1 cellular context compared by ENCODE assay signal in the genomic region with DNA sequence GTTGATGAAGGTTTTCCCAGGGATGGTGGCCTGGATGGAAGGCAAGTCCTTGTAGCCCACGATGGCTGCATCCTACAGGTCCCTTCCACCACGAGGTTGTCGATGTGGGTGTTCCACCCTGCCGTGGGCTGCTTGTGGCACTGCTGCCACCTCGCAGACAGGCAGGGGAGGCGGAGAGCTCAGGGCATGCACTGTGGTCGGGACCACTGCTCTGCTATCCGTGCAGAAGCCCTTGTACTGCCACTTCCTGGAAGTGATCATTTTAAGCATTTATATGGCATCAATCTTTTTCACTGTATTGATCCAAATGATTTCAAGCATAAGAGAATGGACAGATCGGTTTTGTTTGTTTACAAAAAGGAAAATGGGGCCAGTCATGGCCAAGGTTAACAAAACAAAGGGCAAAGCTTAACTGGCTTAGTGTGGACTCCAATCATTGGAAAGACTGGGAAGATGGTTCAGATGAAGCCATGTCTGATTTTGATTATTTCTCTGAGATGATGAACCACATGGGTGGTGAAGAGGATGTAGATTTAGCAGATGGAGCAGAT.
TF ChIP-seq lines count a peak whose summit lies in the region.

No MANE protein-coding gene starts in this region.

TF ChIP-seq in HepG2, 621 proteins besides CTCF, POLR2A, EP300 and RAD21 (continued from another document):
- TF ChIP-seq ZNF687 (CRISPR knock-in tag; IDR thresholded peaks at IDR 0.05) (peak; percentile 47), RXRB (CRISPR knock-in tag; IDR thresholded peaks at IDR 0.05; ENCODE audit: borderline replicate concordance) (peak; percentile 39; the same call in 1 of the 2 replicates), ZEB1 (IDR thresholded peaks at IDR 0.05; ENCODE audit: insufficient replicate concordance, low read depth) (no peak), MEF2D (CRISPR knock-in tag; IDR thresholded peaks at IDR 0.05) (no peak), SOX6 (IDR thresholded peaks at IDR 0.05) (no peak), SOX6 (CRISPR knock-in tag; IDR thresholded peaks at IDR 0.05) (peak; percentile 49; the same call in 1 of the 2 replicates), PAXIP1 (CRISPR knock-in tag; conservative IDR thresholded peaks at IDR 0.05) (peak; percentile 60), CBX5 (CRISPR knock-in tag; IDR thresholded peaks at IDR 0.05; ENCODE audit: borderline replicate concordance) (no peak), GPN1 (CRISPR knock-in tag; IDR thresholded peaks at IDR 0.05; ENCODE audit: borderline replicate concordance) (no peak), SAP130 (CRISPR knock-in tag; IDR thresholded peaks at IDR 0.05; ENCODE audit: low read depth) (0 out of 2 replicates have a peak, but pooled peaks have one; percentile 11), ZFP62 (CRISPR knock-in tag; IDR thresholded peaks at IDR 0.05) (no peak)
